ENCODE assay signal across 23 cellular contexts in genomic region chr9:127548352-127548878, GRCh38.
DNase-seq lines count a peak whose midpoint lies in the region; ATAC-seq and TF ChIP-seq lines count a peak whose summit lies in the region.
"Had no signal": no experiment of that assay in that cellular context is flagged by ENCODE, and none has a peak within 500 bp of the region (broad histone marks: within the 10 kb centered on the region; RNA-seq: fewer than 3 reads in every experiment).

No MANE protein-coding gene starts in this region.

- POLR2A ChIA-PET in Caco-2 (lab: Charles Lee) (no interaction called here), T-cell (lab: Charles Lee) (no interaction called here)

- no peak overlapping the region for H2AFZ ChIP-seq in trophoblast cell (ENCODE audit: insufficient read depth, low read length, poor library complexity)

- H3K18ac ChIP-seq in trophoblast cell (ENCODE audit: low read length), result peak overlapping the region; percentile 31

- H3K27ac Mint-ChIP-seq in Caco-2 (ENCODE audit: unreplicated experiment) (peak overlapping the region; percentile 48), endothelial cell (ENCODE audit: unreplicated experiment) (no peak overlapping the region), T-cell (no peak overlapping the region)
- H3K27ac Mint-ChIP-seq: activated B cell treated with CpG ODN at 0.5 μM for 24 hours; activated T-cell treated with anti-CD3 and anti-CD28 coated beads, Interleukin-2, amount 50 U/mL, for 72 hours; CD8-positive, alpha-beta T cell; natural killer cell treated with Interleukin-12 subunit alpha and Interleukin-12 subunit beta and Interleukin-15 and Interleukin-18, amount 100 ng/mL, for 72 hours; stimulated activated memory B cell treated with anti-CD40 and anti-IgM and Interleukin-4, amounts not matched to agents 10 μg/mL and 1 μg/mL and 100 μg/mL, for 72 hours had no signal

- no peak overlapping the region for H3K4ac ChIP-seq in trophoblast cell (ENCODE audit: low read depth, low read length)

- H2BK12ac ChIP-seq in trophoblast cell (ENCODE audit: low read length), result no peak overlapping the region

- H4K8ac ChIP-seq in trophoblast cell (ENCODE audit: low read depth, low read length), result no peak overlapping the region

- H3K4me2 ChIP-seq in trophoblast cell (ENCODE audit: low read length), result no peak overlapping the region

- H3K9me3 Mint-ChIP-seq in Caco-2 (ENCODE audit: unreplicated experiment), result no peaks in the 10 kb centered on the region
- H3K9me3 Mint-ChIP-seq in endothelial cell (ENCODE audit: unreplicated experiment), result no peaks in the 10 kb centered on the region
- H3K9me3 Mint-ChIP-seq in T-cell, result no peaks in the 10 kb centered on the region
- H3K9me3 Mint-ChIP-seq: activated B cell treated with CpG ODN at 0.5 μM for 24 hours; activated T-cell treated with anti-CD3 and anti-CD28 coated beads, Interleukin-2, amount 50 U/mL, for 72 hours; CD8-positive, alpha-beta T cell; natural killer cell treated with Interleukin-12 subunit alpha and Interleukin-12 subunit beta and Interleukin-15 and Interleukin-18, amount 100 ng/mL, for 72 hours; stimulated activated memory B cell treated with anti-CD40 and anti-IgM and Interleukin-4, amounts not matched to agents 10 μg/mL and 1 μg/mL and 100 μg/mL, for 72 hours had no signal

- H3K36me3 ChIP-seq in Caco-2 (ENCODE audit: control insufficient read depth, insufficient read depth, low read length) (peaks cover 2% of the 10 kb centered on the region; the same call in 1 of the 2 replicates), trophoblast cell (ENCODE audit: control insufficient read depth in 1 of 2, insufficient read depth in 2 of 2, low read length in 2 of 2) (peaks cover 15 to 29% of the 10 kb centered on the region in 2 experiments)
- H3K36me3 ChIP-seq: pancreas, suprapubic skin had no signal

- no peak for TF ChIP-seq EP300 in Ishikawa (IDR thresholded peaks at IDR 0.05; ENCODE audit: borderline replicate concordance)

- H3K9ac ChIP-seq in trophoblast cell (ENCODE audit: low read length), result no peak overlapping the region

- H3K27me3 Mint-ChIP-seq in Caco-2 (ENCODE audit: insufficient read depth, unreplicated experiment) (no peaks in the 10 kb centered on the region), endothelial cell (ENCODE audit: unreplicated experiment) (peaks cover 21% of the 10 kb centered on the region), T-cell (no peaks in the 10 kb centered on the region)
- H3K27me3 Mint-ChIP-seq: natural killer cell treated with Interleukin-12 subunit alpha and Interleukin-12 subunit beta and Interleukin-15 and Interleukin-18, amount 100 ng/mL, for 72 hours had no signal

- H2AK5ac ChIP-seq in trophoblast cell (ENCODE audit: low read length), result no peak overlapping the region

- no peak overlapping the region for H3K14ac ChIP-seq in trophoblast cell (ENCODE audit: low read length)

- ATAC-seq in T-cell (replicated peaks in 1 of 4), result no peak
- no peak for ATAC-seq in GM18868 (IDR thresholded peaks at IDR 0.05; ENCODE audit: unreplicated experiment)
- ATAC-seq: activated T-cell treated with anti-CD3 and anti-CD28 coated beads, Interleukin-2, amount 50 U/mL, for 72 hours; CD8-positive, alpha-beta T cell; natural killer cell treated with Interleukin-12 subunit alpha and Interleukin-12 subunit beta and Interleukin-15 and Interleukin-18, amount 100 ng/mL, for 72 hours; pancreas; stimulated activated memory B cell treated with anti-CD40 and anti-IgM and Interleukin-4, amounts not matched to agents 10 μg/mL and 1 μg/mL and 100 μg/mL, for 72 hours had no signal

- no peak for TF ChIP-seq RAD21 in Ishikawa (IDR thresholded peaks at IDR 0.05; ENCODE audit: low read depth)

- no peak overlapping the region for H3K4me3 ChIP-seq in Caco-2 (ENCODE audit: low read depth, low read length)
- no peak overlapping the region for H3K4me3 ChIP-seq in trophoblast cell (ENCODE audit: low read depth, low read length)
- H3K4me3 ChIP-seq: pancreas, suprapubic skin had no signal

- no peak overlapping the region for H2BK5ac ChIP-seq in trophoblast cell (ENCODE audit: low read depth, low read length, poor library complexity)

- no CpG with 5 or more reads among the region's 10 CpGs for WGBS in trophoblast cell (ENCODE audit: extremely low coverage, insufficient coverage, insufficient read length)

- H3K79me1 ChIP-seq in trophoblast cell (ENCODE audit: low read length), result peaks cover 10% of the 10 kb centered on the region

- H3K27me3 ChIP-seq in Caco-2 (replicated peaks; ENCODE audit: control insufficient read depth, insufficient read depth, low read length) (no peaks in the 10 kb centered on the region), trophoblast cell (ENCODE audit: insufficient read depth, low read length) (no peaks in the 10 kb centered on the region)
- H3K27me3 ChIP-seq: pancreas, suprapubic skin had no signal

- TF ChIP-seq CTCF in Caco-2 (IDR thresholded peaks at IDR 0.05; ENCODE audit: insufficient read depth in 1 of 2, low read depth in 1 of 2, low read length in 1 of 2, severe bottlenecking in 1 of 2, unreplicated experiment in 1 of 2) (no peak), endothelial cell (IDR thresholded peaks at IDR 0.05; ENCODE audit: unreplicated experiment) (no peak)

- CTCF ChIA-PET in Caco-2 (lab: Charles Lee), result interaction anchor here (1.4 kb wide), 1 partner anchor 187 kb away, joined by 6 read pairs; the partner anchor contains the start of gene TOR2A
- CTCF ChIA-PET in T-cell (lab: Charles Lee), result no interaction called here

- no peak overlapping the region for H4K91ac ChIP-seq in trophoblast cell (ENCODE audit: low read depth, low read length)

- no peak overlapping the region for H3K4me3 Mint-ChIP-seq in Caco-2 (ENCODE audit: unreplicated experiment)
- peak overlapping the region; percentile 51 for H3K4me3 Mint-ChIP-seq in endothelial cell (ENCODE audit: unreplicated experiment)
- H3K4me3 Mint-ChIP-seq in T-cell, result no peak overlapping the region
- H3K4me3 Mint-ChIP-seq: activated B cell treated with CpG ODN at 0.5 μM for 24 hours; activated T-cell treated with anti-CD3 and anti-CD28 coated beads, Interleukin-2, amount 50 U/mL, for 72 hours; CD8-positive, alpha-beta T cell; natural killer cell treated with Interleukin-12 subunit alpha and Interleukin-12 subunit beta and Interleukin-15 and Interleukin-18, amount 100 ng/mL, for 72 hours; stimulated activated memory B cell treated with anti-CD40 and anti-IgM and Interleukin-4, amounts not matched to agents 10 μg/mL and 1 μg/mL and 100 μg/mL, for 72 hours had no signal

- H3K9me3 ChIP-seq in Caco-2 (no peaks in the 10 kb centered on the region), trophoblast cell (ENCODE audit: insufficient read depth, low read depth, low read length) (peaks cover 3% of the 10 kb centered on the region)
- H3K9me3 ChIP-seq: pancreas, suprapubic skin had no signal

- no peak overlapping the region for H3K23ac ChIP-seq in trophoblast cell (ENCODE audit: low read length)

- H2BK120ac ChIP-seq in trophoblast cell (ENCODE audit: insufficient read depth, low read length, poor library complexity), result no peak overlapping the region

- peaks cover 35% of the 10 kb centered on the region for H3K4me1 Mint-ChIP-seq in Caco-2 (ENCODE audit: low read depth, unreplicated experiment)
- H3K4me1 Mint-ChIP-seq in endothelial cell (ENCODE audit: unreplicated experiment), result peaks cover 40% of the 10 kb centered on the region
- peaks cover 4 to 21% (median 5%) of the 10 kb centered on the region in 3 donors for H3K4me1 Mint-ChIP-seq in T-cell
- H3K4me1 Mint-ChIP-seq: activated B cell treated with CpG ODN at 0.5 μM for 24 hours; stimulated activated memory B cell treated with anti-CD40 and anti-IgM and Interleukin-4, amounts not matched to agents 10 μg/mL and 1 μg/mL and 100 μg/mL, for 72 hours had no signal

- H3K4me1 ChIP-seq in Caco-2, result peaks cover 33% of the 10 kb centered on the region
- H3K4me1 ChIP-seq in trophoblast cell (ENCODE audit: control insufficient read depth in 1 of 2, insufficient read depth in 2 of 2, low read length in 2 of 2), result peaks cover 17 to 22% of the 10 kb centered on the region in 2 experiments

- no peak overlapping the region for H3K27ac ChIP-seq in trophoblast cell (ENCODE audit: low read depth, low read length)
- H3K27ac ChIP-seq: suprapubic skin had no signal

- DNase-seq in Caco-2 (no peak), endothelial cell (ENCODE audit: low spot score) (no peak), trophoblast cell (peak; percentile 77 to 92), T-cell (no peak), NCI-H526 treated with DMSO at 0.1 percent for 48 hours (lab: John Stamatoyannopoulos, UW) (no peak)
- DNase-seq: activated B cell treated with CpG ODN at 0.5 μM for 24 hours; activated CD4-positive, alpha-beta T cell treated with anti-CD3 and anti-CD28 coated beads, Interleukin-2, amount 50 U/mL, for 1 hour; activated naive CD4-positive, alpha-beta T cell treated with Interleukin-2 at 50 U/mL for 16 hours; activated T-cell treated with anti-CD3 and anti-CD28 coated beads, Interleukin-2, amount 50 U/mL, for 72 hours; GOT3; islet precursor cell; NCI-H1105 treated with DMSO at 0.1 percent for 48 hours; NCI-H2029; NCI-H526; pancreas; stimulated activated CD4-positive, alpha-beta T cell treated with anti-CD3 and anti-CD28 coated beads, Interleukin-12 subunit alpha, Interleukin-12 subunit beta, amount 100 ng/mL, for 4 hours; stimulated activated CD4-positive, alpha-beta T cell treated with anti-CD3 and anti-CD28 coated beads, Interleukin-4, amount 100 ng/mL, for 24 hours had no signal

- no peak overlapping the region for H4K12ac ChIP-seq in trophoblast cell (ENCODE audit: low read depth, low read length)

- H3K36me3 Mint-ChIP-seq in Caco-2 (ENCODE audit: insufficient read depth, unreplicated experiment) (peaks cover 32% of the 10 kb centered on the region), endothelial cell (ENCODE audit: low read depth, unreplicated experiment) (peaks cover 16% of the 10 kb centered on the region), T-cell (peaks cover 4% of the 10 kb centered on the region)
- H3K36me3 Mint-ChIP-seq: CD8-positive, alpha-beta T cell; natural killer cell treated with Interleukin-12 subunit alpha and Interleukin-12 subunit beta and Interleukin-15 and Interleukin-18, amount 100 ng/mL, for 72 hours; stimulated activated memory B cell treated with anti-CD40 and anti-IgM and Interleukin-4, amounts not matched to agents 10 μg/mL and 1 μg/mL and 100 μg/mL, for 72 hours had no signal

- BruUV-seq in Caco-2 (replicated peaks; lab: Mats Ljungman, UMichigan), result no TSS peak

- intact Hi-C loops in Caco-2 (cut with micrococcal nuclease; ENCODE audit: unreplicated experiment), result no loop called here

- peaks cover 13% of the 10 kb centered on the region for H3K79me2 ChIP-seq in trophoblast cell (ENCODE audit: control insufficient read depth, insufficient read depth, low read length, poor library complexity)

Comparison
In these comparisons a context has a peak if more than half of its experiments do, and no peak if none do; other contexts are left out.
1. DNase-seq: peak in trophoblast cell (2 of 2); none in Caco-2 (0 of 2), endothelial cell (single experiment), T-cell (0 of 34) and NCI-H526 treated with DMSO at 0.1 percent for 48 hours (single experiment).